Comparison of ENCODE assay signal across 17 cellular contexts in the genomic region with DNA sequence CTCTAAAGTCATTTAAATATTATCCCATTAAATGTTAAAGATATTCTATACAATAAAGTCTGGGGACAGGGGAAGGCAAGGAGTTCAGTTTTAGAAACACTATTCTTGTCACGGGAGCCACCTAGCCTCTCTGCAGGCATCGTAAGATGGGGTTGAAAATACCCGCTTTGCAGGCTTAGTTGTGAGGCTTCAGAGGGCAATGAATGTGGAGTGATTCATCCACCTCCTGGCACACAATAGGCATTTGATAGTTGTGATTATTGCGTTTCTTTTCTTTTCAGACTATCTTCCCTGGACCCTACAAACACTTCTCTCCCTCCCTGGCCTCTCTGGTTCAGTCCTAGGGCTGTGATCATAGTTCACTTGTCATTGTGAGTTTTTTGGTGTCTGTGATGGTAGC. TPM values are rescaled to one million over a fixed set of nuclear protein-coding genes. Genes with fewer than 3 reads are reported as not detected.
A peak's percentile ranks its signal among the peaks of the same experiment; 100 is the strongest.
DNase-seq lines count a peak whose midpoint lies in the region; ATAC-seq and TF ChIP-seq lines count a peak whose summit lies in the region.
"Had no signal": no experiment of that assay in that cellular context is flagged by ENCODE, and none has a peak within 500 bp of the region (broad histone marks: within the 10 kb centered on the region; RNA-seq: fewer than 3 reads in every experiment).

No MANE protein-coding gene starts in this region.

- no peak for TF ChIP-seq EP300 in esophagus muscularis mucosa (IDR thresholded peaks at IDR 0.05)

- H2AFZ ChIP-seq in IMR-90 (replicated peaks; ENCODE audit: low read length, poor library complexity) = no peak overlapping the region
- no peak overlapping the region for H2AFZ ChIP-seq in mesenchymal stem cell (ENCODE audit: low read depth, low read length)

- H2BK12ac ChIP-seq in mesenchymal stem cell (ENCODE audit: low read length in 2 of 2) = no peak overlapping the region

- intact Hi-C loops in IMR-90 (cut with micrococcal nuclease) = no loop called here
- intact Hi-C loops in esophagus muscularis mucosa (cut with DNase I) = no loop called here
- intact Hi-C loops in adrenal gland (cut with DNase I) = no loop called here

- in situ Hi-C loops in IMR-90 (cut with MboI; ENCODE audit: low sequenced_read_pairs) = no loop called here
- in situ Hi-C loops in astrocyte of the spinal cord (cut with HindIII; ENCODE audit: low sequenced_read_pairs) = no loop called here

- H3K27ac ChIP-seq in IMR-90 (ENCODE audit: insufficient read depth, low read length) (no peak overlapping the region), mesenchymal stem cell (ENCODE audit: low read length, poor library complexity, severe bottlenecking) (no peak overlapping the region), esophagus muscularis mucosa (replicated peaks in 1 of 4) (no peak overlapping the region), adrenal gland (no peak overlapping the region)

- no peaks in the 10 kb centered on the region for H4K20me1 ChIP-seq in IMR-90 (ENCODE audit: insufficient read depth, low read length)

- H3K18ac ChIP-seq in IMR-90 (ENCODE audit: low read depth, low read length) = no peak overlapping the region
- no peak overlapping the region for H3K18ac ChIP-seq in mesenchymal stem cell (ENCODE audit: low read depth in 1 of 2, low read length in 2 of 2)

- H3K4me3 ChIP-seq in IMR-90 (ENCODE audit: insufficient read depth, low read depth, low read length) (no peak overlapping the region), astrocyte of the spinal cord (ENCODE audit: low read depth, low read length) (no peak overlapping the region), mesenchymal stem cell (ENCODE audit: insufficient read depth in 1 of 2, low read depth in 1 of 2, low read length in 2 of 2) (no peak overlapping the region), esophagus muscularis mucosa (no peak overlapping the region), adrenal gland (no peak overlapping the region)

- DNase-seq in COLO829 (ENCODE audit: low spot score) (peak; percentile 18), IMR-90 (no peak), astrocyte of the spinal cord (ENCODE audit: low read depth, low spot score) (peak; percentile 18), mesenchymal stem cell (no peak), esophagus muscularis mucosa (ENCODE audit: extremely low spot score) (no peak), adrenal gland (no peak), SKM-1 (lab: John Stamatoyannopoulos, UW; ENCODE audit: unreplicated experiment) (no peak)
- DNase-seq: ACHN; BE2C; C1 segment of cervical spinal cord; Caco-2; CD4-positive, CD25-positive, alpha-beta regulatory T cell; CD8-positive, alpha-beta memory T cell; GOT3; H7 had no signal

- WGBS in IMR-90 (ENCODE audit: extremely low coverage in 2 of 2, insufficient read length in 1 of 2), 2 experiments = no CpG with 5 or more reads among the region's 4 CpGs
- 79% methylated on average over 3 of the region's 4 CpGs for WGBS in mesenchymal stem cell
- WGBS in esophagus muscularis mucosa = 81% methylated on average over 4 of the region's 4 CpGs
- WGBS in adrenal gland, 4 donors = 69 to 86% (median 83%) methylated on average over 4 of the region's 4 CpGs

- no peak overlapping the region for H2BK5ac ChIP-seq in IMR-90 (ENCODE audit: low read depth, low read length, poor library complexity, severe bottlenecking)
- H2BK5ac ChIP-seq in mesenchymal stem cell (ENCODE audit: low read depth, low read length, poor library complexity, severe bottlenecking) = peak overlapping the region; percentile 24

- H3K9me1 ChIP-seq in IMR-90 (ENCODE audit: insufficient read depth, low read length) = peaks cover 4% of the 10 kb centered on the region; the same call in 1 of the 2 replicates

- no peak overlapping the region for H2BK20ac ChIP-seq in IMR-90 (ENCODE audit: low read depth, low read length)

- H3K4me2 ChIP-seq in IMR-90 (ENCODE audit: low read depth, low read length) (no peak overlapping the region), mesenchymal stem cell (ENCODE audit: low read length, poor library complexity, severe bottlenecking) (no peak overlapping the region)

- no TSS peak for BruUV-seq in IMR-90 (replicated peaks; lab: Mats Ljungman, UMichigan)

- TF ChIP-seq CTCF in IMR-90 (conservative IDR thresholded peaks at IDR 0.05; ENCODE audit: low read depth, low read length) (no peak), astrocyte of the spinal cord (IDR thresholded peaks at IDR 0.05; ENCODE audit: low read depth, low read length) (no peak), esophagus muscularis mucosa (IDR thresholded peaks at IDR 0.05) (no peak), adrenal gland (IDR thresholded peaks at IDR 0.05) (no peak)

- H3K36me3 ChIP-seq in IMR-90 (ENCODE audit: control insufficient read depth, insufficient read depth, low read length) (no peaks in the 10 kb centered on the region), mesenchymal stem cell (ENCODE audit: control insufficient read depth in 1 of 2, insufficient read depth in 2 of 2, low read depth in 1 of 2, low read length in 2 of 2) (no peaks in the 10 kb centered on the region), esophagus muscularis mucosa (no peaks in the 10 kb centered on the region), adrenal gland (replicated peaks in 1 of 2) (no peaks in the 10 kb centered on the region)
- H3K36me3 ChIP-seq: BE2C had no signal

- peaks cover 7% of the 10 kb centered on the region for H3K4me1 ChIP-seq in IMR-90 (ENCODE audit: control insufficient read depth, insufficient read depth, low read length)
- peaks cover 15% of the 10 kb centered on the region for H3K4me1 ChIP-seq in mesenchymal stem cell (ENCODE audit: control insufficient read depth, insufficient read depth, low read depth, low read length)
- H3K4me1 ChIP-seq in esophagus muscularis mucosa = peaks cover 26 to 45% (median 40%) of the 10 kb centered on the region in 4 donors
- no peaks in the 10 kb centered on the region for H3K4me1 ChIP-seq in adrenal gland (replicated peaks in 1 of 2)
- H3K4me1 ChIP-seq: BE2C, Caco-2 had no signal

- H2BK120ac ChIP-seq in IMR-90 (ENCODE audit: low read depth, low read length) = no peak overlapping the region
- no peak overlapping the region for H2BK120ac ChIP-seq in mesenchymal stem cell (ENCODE audit: low read depth, low read length)

- CTCF ChIA-PET in IMR-90 (lab: Yijun Ruan, JAX) = interaction anchor here (0.7 to 0.8 kb wide), 2 partner anchors 10 to 63 kb away, joined by 3 to 5 read pairs; no protein-coding TSS in a partner anchor

- H3K4ac ChIP-seq in IMR-90 (ENCODE audit: low read depth, low read length) (no peak overlapping the region), mesenchymal stem cell (ENCODE audit: low read depth in 1 of 2, low read length in 2 of 2) (no peak overlapping the region)

- no peak overlapping the region for H4K5ac ChIP-seq in IMR-90 (ENCODE audit: low read depth, low read length)

- H3K9me3 ChIP-seq in IMR-90 (ENCODE audit: control insufficient read depth, insufficient read depth, low read length) (no peaks in the 10 kb centered on the region), mesenchymal stem cell (ENCODE audit: control insufficient read depth, low read length) (no peaks in the 10 kb centered on the region), esophagus muscularis mucosa (no peaks in the 10 kb centered on the region), adrenal gland (replicated peaks in 1 of 3) (no peaks in the 10 kb centered on the region)
- H3K9me3 ChIP-seq: BE2C, Caco-2 had no signal

- H3K9ac ChIP-seq in IMR-90 (ENCODE audit: low read depth, low read length) (no peak overlapping the region), mesenchymal stem cell (ENCODE audit: low read length) (no peak overlapping the region)

- POLR2A ChIA-PET in IMR-90 (lab: Charles Lee; ENCODE audit: unreplicated experiment) = no interaction called here

- no peak overlapping the region for H4K8ac ChIP-seq in IMR-90 (ENCODE audit: low read depth in 2 of 2, low read length in 2 of 2)
- no peak overlapping the region for H4K8ac ChIP-seq in mesenchymal stem cell (ENCODE audit: low read length)

- no peak for TF ChIP-seq RAD21 in IMR-90 (IDR thresholded peaks at IDR 0.05; ENCODE audit: low read length)

- H3K27me3 ChIP-seq in IMR-90 (ENCODE audit: control insufficient read depth, insufficient read depth, low read length) = no peaks in the 10 kb centered on the region
- peaks cover 0 to 11% of the 10 kb centered on the region in 2 experiments for H3K27me3 ChIP-seq in mesenchymal stem cell (ENCODE audit: control insufficient read depth in 1 of 2, insufficient read depth in 1 of 2, low read length in 2 of 2)
- H3K27me3 ChIP-seq in esophagus muscularis mucosa = no peaks in the 10 kb centered on the region
- H3K27me3 ChIP-seq in adrenal gland = no peaks in the 10 kb centered on the region
- H3K27me3 ChIP-seq: BE2C had no signal

- H2AK5ac ChIP-seq in IMR-90 (ENCODE audit: low read depth, low read length) (no peak overlapping the region), mesenchymal stem cell (ENCODE audit: low read length, severe bottlenecking) (no peak overlapping the region)

- H2BK15ac ChIP-seq in IMR-90 (ENCODE audit: low read depth, low read length) (no peak overlapping the region), mesenchymal stem cell (ENCODE audit: low read depth, poor library complexity, severe bottlenecking) (no peak overlapping the region)

- H3K23ac ChIP-seq in IMR-90 (ENCODE audit: low read depth, low read length) = no peak overlapping the region
- no peak overlapping the region for H3K23ac ChIP-seq in mesenchymal stem cell (ENCODE audit: low read length in 2 of 2)

- no peak for TF ChIP-seq POLR2A in IMR-90 (IDR thresholded peaks at IDR 0.05; ENCODE audit: low read depth, low read length)
- TF ChIP-seq POLR2A in esophagus muscularis mucosa (IDR thresholded peaks at IDR 0.05; ENCODE audit: low read depth) = no peak
- TF ChIP-seq POLR2A in adrenal gland (IDR thresholded peaks at IDR 0.05) = no peak

- dilution Hi-C loops in IMR-90 (cut with HindIII; ENCODE audit: low sequenced_read_pairs, unreplicated experiment) = no loop called here

- no peaks in the 10 kb centered on the region for H3K79me1 ChIP-seq in IMR-90 (ENCODE audit: low read depth in 1 of 2, low read length in 2 of 2)
- no peaks in the 10 kb centered on the region for H3K79me1 ChIP-seq in mesenchymal stem cell (replicated peaks; ENCODE audit: low read length, poor library complexity, severe bottlenecking)

- H4K91ac ChIP-seq in IMR-90 (ENCODE audit: insufficient read depth, low read depth, low read length) = no peak overlapping the region
- H4K91ac ChIP-seq in mesenchymal stem cell (ENCODE audit: low read length) = no peak overlapping the region

- H3K14ac ChIP-seq in IMR-90 (replicated peaks; ENCODE audit: low read depth, low read length) (no peak overlapping the region), mesenchymal stem cell (ENCODE audit: low read length in 2 of 2) (no peak overlapping the region)

- no peak for ATAC-seq in IMR-90 (ENCODE audit: low read depth)
- ATAC-seq: HepG2 had no signal

- no peak overlapping the region for H3K56ac ChIP-seq in IMR-90 (ENCODE audit: extremely low read depth, insufficient read depth, low read length)

- H2AK9ac ChIP-seq in IMR-90 (replicated peaks; ENCODE audit: low read depth, low read length, poor library complexity) = peak overlapping the region; percentile 24

RNA-seq across cellular contexts. Expression of a gene that starts 19.6 kb away (rescaled TPM):
- total RNA-seq in IMR-90 (2012; rRNA removed) (under 0.01 TPM in 1 of 2 replicates, not detected in the other), esophagus muscularis mucosa (10 to 100 TPM in 3 of 4 donors, 1 to 10 TPM in 1; 9.1 to 16.6 (median 14.6) TPM), adrenal gland (1 to 10 TPM in 1 of 8 donors, under 1 TPM in 6, not detected in 1; 0.07 to 1.2 (median 0.35) TPM)
- polyA plus RNA-seq in IMR-90 (2012; rRNA removed) (0.07 and 0.09 TPM in 2 replicates), adrenal gland (under 1 TPM; 0.24 to 0.40 (median 0.24) TPM)
- 0.02 TPM in 1 of 2 replicates, not detected in the other for polyA plus RNA-seq in IMR-90 (2012; cell fraction: cytosol; rRNA removed)
- polyA plus RNA-seq in IMR-90 (2012; cell fraction: nucleus; rRNA removed; ENCODE audit: low replicate concordance) = 0.06 TPM in 1 of 2 replicates, not detected in the other
- 3.8 TPM for polyA plus RNA-seq in mesenchymal stem cell (2013, experiment 1 of 2)
- 4.0 TPM for polyA plus RNA-seq in mesenchymal stem cell (2013, experiment 2 of 2)
- total RNA-seq: Caco-2; CD4-positive, CD25-positive, alpha-beta regulatory T cell; CD8-positive, alpha-beta memory T cell; H7 had no signal
- polyA plus RNA-seq: CD4-positive, CD25-positive, alpha-beta regulatory T cell; CD8-positive, alpha-beta memory T cell had no signal

RNA-seq across cellular contexts. Expression of a gene that starts 23.4 kb away (rescaled TPM):
- total RNA-seq in IMR-90 (2012; rRNA removed) (not detected in 2 replicates), esophagus muscularis mucosa (not detected), adrenal gland (not detected)
- polyA plus RNA-seq in IMR-90 (2012; rRNA removed) (not detected in 2 replicates), adrenal gland (not detected)
- not detected in 2 replicates for polyA plus RNA-seq in IMR-90 (2012; cell fraction: cytosol; rRNA removed)
- polyA plus RNA-seq in IMR-90 (2012; cell fraction: nucleus; rRNA removed; ENCODE audit: low replicate concordance) = not detected in 2 replicates
- not detected for polyA plus RNA-seq in mesenchymal stem cell (2013, experiment 1 of 2)
- polyA plus RNA-seq in mesenchymal stem cell (2013, experiment 2 of 2) = not detected
- total RNA-seq: A172; Caco-2; CD4-positive, CD25-positive, alpha-beta regulatory T cell; CD8-positive, alpha-beta memory T cell; H7; HepG2 had no signal
- polyA plus RNA-seq: CD4-positive, CD25-positive, alpha-beta regulatory T cell; CD8-positive, alpha-beta memory T cell; HepG2 had no signal

RNA-seq across cellular contexts. Expression of a gene that starts 53.9 kb away (rescaled TPM):
- total RNA-seq in IMR-90 (2012; rRNA removed) = not detected in 2 replicates
- not detected in 2 replicates for polyA plus RNA-seq in IMR-90 (2012; rRNA removed)
- polyA plus RNA-seq in IMR-90 (2012; cell fraction: cytosol; rRNA removed) = not detected in 2 replicates
- polyA plus RNA-seq in IMR-90 (2012; cell fraction: nucleus; rRNA removed; ENCODE audit: low replicate concordance) = not detected in 2 replicates
- polyA plus RNA-seq in mesenchymal stem cell (2013, experiment 1 of 2) = not detected
- not detected for polyA plus RNA-seq in mesenchymal stem cell (2013, experiment 2 of 2)
- total RNA-seq in esophagus muscularis mucosa = not detected
- not detected for total RNA-seq in adrenal gland
- polyA plus RNA-seq in adrenal gland = not detected
- total RNA-seq: A172; Caco-2; CD4-positive, CD25-positive, alpha-beta regulatory T cell; CD8-positive, alpha-beta memory T cell; H7; HepG2 had no signal
- polyA plus RNA-seq: CD4-positive, CD25-positive, alpha-beta regulatory T cell; CD8-positive, alpha-beta memory T cell; HepG2 had no signal

RNA-seq across cellular contexts. Expression of a gene that starts 59.8 kb away (rescaled TPM):
- not detected in 2 replicates for total RNA-seq in IMR-90 (2012; rRNA removed)
- polyA plus RNA-seq in IMR-90 (2012; rRNA removed) = not detected in 2 replicates
- polyA plus RNA-seq in IMR-90 (2012; cell fraction: cytosol; rRNA removed) = not detected in 2 replicates
- 0.02 and 0.41 TPM in 2 replicates for polyA plus RNA-seq in IMR-90 (2012; cell fraction: nucleus; rRNA removed; ENCODE audit: low replicate concordance)
- polyA plus RNA-seq in mesenchymal stem cell (2013, experiment 1 of 2) = 1.4 TPM
- polyA plus RNA-seq in mesenchymal stem cell (2013, experiment 2 of 2) = 1.4 TPM
- total RNA-seq in esophagus muscularis mucosa = under 1 TPM in 1 of 4 donors, not detected in 3; 0.52 TPM
- total RNA-seq in adrenal gland = under 1 TPM in 2 of 8 donors, not detected in 6; 0.14 to 0.91 TPM
- polyA plus RNA-seq in adrenal gland = under 1 TPM in 2 of 3 donors, not detected in 1; 0.13 to 0.80 TPM
- total RNA-seq: A172; Caco-2; CD4-positive, CD25-positive, alpha-beta regulatory T cell; CD8-positive, alpha-beta memory T cell; H7; HepG2 had no signal
- polyA plus RNA-seq: CD4-positive, CD25-positive, alpha-beta regulatory T cell; CD8-positive, alpha-beta memory T cell; HepG2 had no signal

Comparison
In these comparisons a context has a peak if more than half of its experiments do, and no peak if none do; other contexts are left out.
1. DNase-seq: peak in COLO829 (single experiment) and astrocyte of the spinal cord (single experiment); none in IMR-90 (single experiment), mesenchymal stem cell (single experiment), esophagus muscularis mucosa (single experiment), adrenal gland (0 of 7) and SKM-1 (single experiment).
2. RNA of a gene that starts 19.6 kb away (total RNA-seq): 9.1 to 16.6 TPM in esophagus muscularis mucosa; 0.07 to 1.2 TPM in adrenal gland and under 0.01 TPM in IMR-90; every median in the first group is over 4 times any median in the second.